ENCODE assay signal across 7 cellular contexts in the genomic region with DNA sequence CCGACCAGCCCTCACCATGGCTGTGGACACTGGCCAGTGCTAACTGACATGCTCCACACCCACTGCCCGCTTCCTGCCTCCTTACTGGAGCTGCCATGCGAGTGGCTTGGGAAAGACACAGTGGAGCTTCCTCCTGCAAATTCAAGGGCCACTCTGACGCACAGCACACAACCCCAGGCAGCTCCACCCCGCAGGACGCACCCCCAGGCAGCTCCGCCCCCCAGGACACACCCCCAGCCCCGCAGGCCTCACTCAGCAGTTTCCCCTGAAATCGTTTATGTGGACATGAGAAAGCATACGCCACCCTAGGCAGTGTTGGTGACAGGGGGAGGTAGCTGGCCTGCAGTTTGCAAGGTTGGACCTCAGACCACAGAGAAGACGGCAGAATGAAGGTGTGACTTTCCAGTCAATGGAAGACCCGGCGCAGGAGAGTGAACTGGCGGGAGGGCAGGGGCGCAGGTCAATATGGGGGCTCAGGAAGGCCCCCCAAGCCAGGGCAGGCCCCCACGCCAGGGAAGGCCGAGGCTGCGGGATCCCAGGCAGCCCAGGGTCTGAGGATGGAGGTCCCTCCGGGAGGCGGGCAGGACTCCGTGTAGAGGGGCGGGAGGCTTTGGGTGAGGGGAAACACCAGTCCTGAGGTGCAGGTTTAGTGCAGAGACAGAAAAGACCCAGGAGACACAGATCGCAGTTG. TPM values are rescaled to one million over a fixed set of nuclear protein-coding genes. Genes with fewer than 3 reads are reported as not detected.
DNase-seq lines count a peak whose midpoint lies in the region; ATAC-seq, FAIRE-seq and TF ChIP-seq lines count a peak whose summit lies in the region.

No MANE protein-coding gene starts in this region.

- H2AFZ ChIP-seq in K562 (ENCODE audit: low read depth, low read length) = no peak overlapping the region

- POLR2A ChIA-PET in K562 (lab: Yijun Ruan, JAX) = interaction anchor here (1.2 to 1.7 kb wide), 2 partner anchors 10 to 22 kb away, joined by 3 to 9 read pairs; partner anchors contain the start of gene LPCAT1

- in situ Hi-C loops in GM13977 (cut with MboI; ENCODE audit: low pct_unique_long_range_greater_than_20kb, low sequenced_read_pairs, unreplicated experiment) (no loop called here), KBM-7 (cut with MboI; ENCODE audit: low pct_unique_long_range_greater_than_20kb, low sequenced_read_pairs) (no loop called here), K562 (cut with MboI) (no loop called here)

- TF ChIP-seq RAD21 in K562 (CRISPR knock-in tag; conservative IDR thresholded peaks at IDR 0.05 in 1 of 2, IDR thresholded peaks at IDR 0.05 in 1 of 2) = no peak

- peaks cover 49% of the 10 kb centered on the region for H4K20me1 ChIP-seq in K562 (replicated peaks; ENCODE audit: control insufficient read depth, insufficient read depth, low read length)

- H3K36me3 ChIP-seq in K562 (ENCODE audit: control insufficient read depth, insufficient read depth, low read length) = no peaks in the 10 kb centered on the region; the same call in 2 of the 3 replicates
- H3K36me3 ChIP-seq in pancreas = no peaks in the 10 kb centered on the region

- H3K9me3 ChIP-seq in K562 (replicated peaks; ENCODE audit: control insufficient read depth, insufficient read depth, low read depth, low read length) (no peaks in the 10 kb centered on the region), pancreas (no peaks in the 10 kb centered on the region)

- intact Hi-C loops in K562 (cut with micrococcal nuclease) = no loop called here
- intact Hi-C loops in pancreas (cut with DNase I) = no loop called here

- peaks cover 18 to 53% of the 10 kb centered on the region in 2 experiments; a peak in 4 of 5 replicates for H3K4me1 ChIP-seq in K562 (replicated peaks in 1 of 2; ENCODE audit: control insufficient read depth in 2 of 2, insufficient read depth in 2 of 2, low read length in 2 of 2)
- H3K4me1 ChIP-seq in pancreas = no peaks in the 10 kb centered on the region

- H3K27me3 ChIP-seq in K562 (ENCODE audit: control insufficient read depth in 2 of 2, insufficient read depth in 2 of 2, low read length in 2 of 2) (no peaks in the 10 kb centered on the region), pancreas (no peaks in the 10 kb centered on the region)

- H3K4me2 ChIP-seq in K562 (ENCODE audit: insufficient read depth, low read length) = no peak overlapping the region

- WGBS in K562 (ENCODE audit: insufficient coverage, low coverage, missing lambda C conversion rate) = 50% methylated on average over 23 of the region's 23 CpGs
- 89 to 91% methylated on average over 23 of the region's 23 CpGs for WGBS in pancreas, 2 donors

- H3K27ac ChIP-seq in K562 (ENCODE audit: extremely low read depth, low read depth, low read length) = no peak overlapping the region
- no peak overlapping the region for H3K27ac ChIP-seq in pancreas

- FAIRE-seq in K562 (lab: Jason Lieb, UNC) = peak; percentile 35
- FAIRE-seq in pancreas (lab: Jason Lieb, UNC) = no peak

- no TSS peak for BruUV-seq in K562 (replicated peaks; lab: Mats Ljungman, UMichigan)

- H3K4me3 ChIP-seq in K562 (no peak overlapping the region), pancreas (no peak overlapping the region)

- peak overlapping the region in 1 of 2 experiments; percentile 38; a peak in 1 of 4 replicates for H3K9ac ChIP-seq in K562 (ENCODE audit: insufficient read depth in 1 of 2, low read depth in 2 of 2, low read length in 2 of 2)

- peaks cover 2% of the 10 kb centered on the region; the same call in 1 of the 3 replicates for H3K79me2 ChIP-seq in K562 (ENCODE audit: control insufficient read depth, insufficient read depth, low read length)

- TF ChIP-seq CTCF in GM13977 (IDR thresholded peaks at IDR 0.05; ENCODE audit: extremely low read depth, insufficient read depth, missing control alignments) (no peak), K562 (IDR thresholded peaks at IDR 0.05 in 2 of 3, conservative IDR thresholded peaks at IDR 0.05 in 1 of 3; ENCODE audit: insufficient read depth in 2 of 3, low read depth in 1 of 3, low read length in 3 of 3) (no peak), pancreas (IDR thresholded peaks at IDR 0.05) (no peak)

- DNase-seq in GM13977 (ENCODE audit: low spot score) (peak; percentile 80), KBM-7 (peak; percentile 24), K562 (ENCODE audit: extremely low read depth in 1 of 4, low spot score in 3 of 4) (peak; percentile 75 to 85 (median 83)), pancreas (peak in 1 of 6 donors; percentile 52), NCI-H1417 (lab: John Stamatoyannopoulos, UW) (no peak)

- CTCF ChIA-PET in K562 (lab: Yijun Ruan, JAX; ENCODE audit: low intra/inter-chr PET ratio) = no interaction called here

- H3K9me1 ChIP-seq in K562 (ENCODE audit: control insufficient read depth, insufficient read depth, low read length) = peaks cover 3% of the 10 kb centered on the region

- TF ChIP-seq EP300 in K562 (IDR thresholded peaks at IDR 0.05; ENCODE audit: low read length) = no peak

- peak; percentile 97 for ATAC-seq in K562
- peak in 3 of 4 donors; percentile 38 to 71 (median 56) for ATAC-seq in pancreas
- no peak for ATAC-seq in GM21381 (IDR thresholded peaks at IDR 0.05; ENCODE audit: unreplicated experiment)
- no peak for ATAC-seq in GM21528 (IDR thresholded peaks at IDR 0.05; ENCODE audit: low FRiP score, unreplicated experiment)

- no peak for TF ChIP-seq POLR2A in K562 (conservative IDR thresholded peaks at IDR 0.05)

TF ChIP-seq in K562, 482 proteins besides CTCF, POLR2A, EP300 and RAD21 (continues in another document):
- no peak for TF ChIP-seq EHMT2 (IDR thresholded peaks at IDR 0.05)
- TF ChIP-seq NFE2 (IDR thresholded peaks at IDR 0.05; ENCODE audit: low read depth) = peak; percentile 13; the same call in 1 of the 2 replicates
- peak; percentile 15; the same call in 1 of the 2 replicates for TF ChIP-seq MAFK (IDR thresholded peaks at IDR 0.05; ENCODE audit: low read length)
- no peak for TF ChIP-seq LEF1 (IDR thresholded peaks at IDR 0.05)
- no peak for TF ChIP-seq CCNT2 (IDR thresholded peaks at IDR 0.05; ENCODE audit: borderline replicate concordance, extremely low read depth, insufficient read length, low read depth, low read length)
- no peak for TF ChIP-seq NR1H2 (CRISPR knock-in tag; IDR thresholded peaks at IDR 0.05)
- TF ChIP-seq ZNF354B (CRISPR knock-in tag; IDR thresholded peaks at IDR 0.05) = no peak
- peak; percentile 78 for TF ChIP-seq ZNF316 (IDR thresholded peaks at IDR 0.05)
- no peak for TF ChIP-seq NELFE (IDR thresholded peaks at IDR 0.05; ENCODE audit: insufficient read depth, insufficient read length)
- TF ChIP-seq, protein P1, sequence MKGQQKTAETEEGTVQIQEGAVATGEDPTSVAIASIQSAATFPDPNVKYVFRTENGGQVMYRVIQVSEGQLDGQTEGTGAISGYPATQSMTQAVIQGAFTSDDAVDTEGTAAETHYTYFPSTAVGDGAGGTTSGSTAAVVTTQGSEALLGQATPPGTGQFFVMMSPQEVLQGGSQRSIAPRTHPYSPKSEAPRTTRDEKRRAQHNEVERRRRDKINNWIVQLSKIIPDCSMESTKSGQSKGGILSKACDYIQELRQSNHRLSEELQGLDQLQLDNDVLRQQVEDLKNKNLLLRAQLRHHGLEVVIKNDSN (CRISPR knock-in tag; IDR thresholded peaks at IDR 0.05) = no peak
- TF ChIP-seq NFRKB (IDR thresholded peaks at IDR 0.05; ENCODE audit: low read depth) = no peak
- no peak for TF ChIP-seq ZNF707 (CRISPR knock-in tag; conservative IDR thresholded peaks at IDR 0.05)
- TF ChIP-seq ZFP1 (CRISPR knock-in tag; IDR thresholded peaks at IDR 0.05) = no peak
- TF ChIP-seq MEIS2 (IDR thresholded peaks at IDR 0.05; ENCODE audit: partially characterized antibody) = peak; percentile 42

RNA-seq across cellular contexts. Expression of gene LPCAT1, which starts 21.6 kb away (rescaled TPM):
- 26.9 and 48.0 TPM in 2 replicates for total RNA-seq in K562 (2011; cell fraction: chromatin; rRNA removed; ENCODE audit: low replicate concordance)
- total RNA-seq in K562 (2011; cell fraction: nucleolus; rRNA removed) = 30.5 and 38.2 TPM in 2 replicates
- total RNA-seq in K562 (2011; cell fraction: nucleoplasm; rRNA removed) = 24.9 and 32.4 TPM in 2 replicates
- total RNA-seq in K562 (2014; rRNA removed) = 13.6 and 13.9 TPM in 2 replicates
- total RNA-seq in K562 (2014; rRNA removed; fragmentation: Illumina TruSeq; extraction: Trizol) = 9.2 and 11.1 TPM in 2 replicates
- total RNA-seq in K562 (2015; rRNA removed; fragmentation: Illumina TruSeq; extraction: Trizol) = 15.5 and 18.4 TPM in 2 replicates
- total RNA-seq in K562 (2021) = 18.4 and 20.8 TPM in 2 replicates
- 17.0 and 20.6 TPM in 2 replicates for polyA plus RNA-seq in K562 (2011; rRNA removed)
- polyA plus RNA-seq in K562 (2011; cell fraction: cytosol; rRNA removed) = 14.5 and 16.7 TPM in 2 replicates
- polyA plus RNA-seq in K562 (2011; cell fraction: nucleus; rRNA removed) = 32.2 and 34.4 TPM in 2 replicates
- 10.5 and 12.5 TPM in 2 replicates for polyA plus RNA-seq in K562 (2012)
- polyA plus RNA-seq in K562 (2014; fragmentation: Illumina TruSeq; extraction: Trizol) = 15.2 TPM in 2 replicates
- polyA plus RNA-seq in K562 (2014; fragmentation: Nextera tagmentation; extraction: Ambion mirVana) = under 1 TPM; 0.14 to 0.53 TPM
- 13.1 and 14.9 TPM in 2 replicates for polyA plus RNA-seq in K562 (2014; rRNA removed)
- polyA minus RNA-seq in K562 (2011; rRNA and poly(A)+ RNA removed) = 10.9 and 14.5 TPM in 2 replicates
- polyA minus RNA-seq in K562 (2011; cell fraction: cytosol; rRNA and poly(A)+ RNA removed) = 13.2 and 14.3 TPM in 2 replicates
- 9.4 and 24.4 TPM in 2 replicates for polyA minus RNA-seq in K562 (2011; cell fraction: nucleus; rRNA and poly(A)+ RNA removed)
- 10 to 100 TPM in 2 of 6 donors, 1 to 10 TPM in 4; 6.5 to 26.1 (median 7.8) TPM for total RNA-seq in pancreas
- polyA plus RNA-seq in pancreas = 10 to 100 TPM; 19.2 to 19.7 TPM

RNA-seq across cellular contexts. Expression of gene SLC6A3, which starts 57.0 kb away (rescaled TPM):
- not detected in 2 replicates for total RNA-seq in K562 (2011; cell fraction: chromatin; rRNA removed; ENCODE audit: low replicate concordance)
- total RNA-seq in K562 (2011; cell fraction: nucleolus; rRNA removed) = not detected in 2 replicates
- not detected in 2 replicates for total RNA-seq in K562 (2011; cell fraction: nucleoplasm; rRNA removed)
- total RNA-seq in K562 (2014; rRNA removed) (not detected in 2 replicates), K562 (2014; rRNA removed; fragmentation: Illumina TruSeq; extraction: Trizol) (not detected in 2 replicates), K562 (2015; rRNA removed; fragmentation: Illumina TruSeq; extraction: Trizol) (not detected in 2 replicates), K562 (2021) (not detected in 2 replicates), pancreas (not detected)
- polyA plus RNA-seq in K562 (2011; rRNA removed) (not detected in 2 replicates), K562 (2014; fragmentation: Illumina TruSeq; extraction: Trizol) (not detected in 2 replicates), K562 (2014; fragmentation: Nextera tagmentation; extraction: Ambion mirVana) (not detected), K562 (2014; rRNA removed) (not detected in 2 replicates), pancreas (not detected)
- not detected in 2 replicates for polyA plus RNA-seq in K562 (2011; cell fraction: cytosol; rRNA removed)
- polyA plus RNA-seq in K562 (2011; cell fraction: nucleus; rRNA removed) = not detected in 2 replicates
- not detected in 2 replicates for polyA plus RNA-seq in K562 (2012)
- polyA minus RNA-seq in K562 (2011; rRNA and poly(A)+ RNA removed) = not detected in 2 replicates
- not detected in 2 replicates for polyA minus RNA-seq in K562 (2011; cell fraction: cytosol; rRNA and poly(A)+ RNA removed)
- not detected in 2 replicates for polyA minus RNA-seq in K562 (2011; cell fraction: nucleus; rRNA and poly(A)+ RNA removed)

Comparison
In these comparisons a context has a peak if more than half of its experiments do, and no peak if none do; other contexts are left out.
1. DNase-seq: peak in GM13977 (single experiment), KBM-7 (single experiment) and K562 (4 of 4); none in NCI-H1417 (0 of 3).
2. ATAC-seq: peak in K562 (single experiment) and pancreas (3 of 4); none in GM21381 (single experiment) and GM21528 (single experiment).